In the genomic region with DNA sequence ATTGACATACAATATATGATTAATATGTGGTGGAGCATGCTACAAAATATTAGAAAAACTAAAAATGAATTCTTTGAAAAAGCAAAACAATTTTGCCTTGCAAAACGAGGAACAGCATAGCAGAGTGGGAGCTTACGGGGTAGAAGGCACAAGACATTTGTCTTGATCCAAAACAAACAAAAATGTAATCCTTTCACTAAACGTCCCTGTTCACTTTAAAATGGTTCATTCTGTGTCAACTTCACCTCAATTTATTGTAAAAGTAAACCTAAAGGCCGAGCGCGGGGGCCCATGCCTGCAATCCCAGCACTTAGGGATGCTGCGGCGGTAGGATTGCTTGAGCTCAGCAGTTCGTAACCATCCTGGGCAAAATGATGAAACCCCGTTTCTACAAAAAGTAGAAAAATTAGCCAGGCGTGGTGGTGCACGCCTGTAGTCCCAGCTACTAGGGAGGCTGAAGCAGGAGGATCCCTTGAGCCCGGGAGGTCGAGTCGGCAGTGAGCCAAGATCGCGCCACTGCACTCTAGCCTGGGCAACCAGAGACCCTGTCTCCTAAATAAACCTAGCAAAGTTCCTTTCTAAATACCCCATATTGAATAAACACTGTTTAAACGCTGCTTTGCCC, we compare ENCODE assay signal across 9 cellular contexts. TPM values are rescaled to one million over a fixed set of nuclear protein-coding genes. Genes with fewer than 3 reads are reported as not detected.
DNase-seq lines count a peak whose midpoint lies in the region; ATAC-seq and TF ChIP-seq lines count a peak whose summit lies in the region.
"Had no signal": no experiment of that assay in that cellular context is flagged by ENCODE, and none has a peak within 500 bp of the region (broad histone marks: within the 10 kb centered on the region; RNA-seq: fewer than 3 reads in every experiment).

No MANE protein-coding gene starts in this region.

- peaks cover 29 to 49% (median 44%) of the 10 kb centered on the region in 10 experiments for H3K4me1 ChIP-seq in BLaER1 treated with 17β-estradiol and CSF1 and Interleukin-3, amounts not matched to agents 10 nM and 100 nM
- H3K4me1 ChIP-seq in Loucy (ENCODE audit: insufficient read depth, low read length, poor library complexity, severe bottlenecking) (peaks cover 31% of the 10 kb centered on the region), colonic mucosa (peaks cover 7% of the 10 kb centered on the region)

- peak overlapping the region; percentile 67 to 93 (median 88) for H3K4me2 ChIP-seq in BLaER1 treated with 17β-estradiol and CSF1 and Interleukin-3, amounts not matched to agents 10 nM and 100 nM
- peak overlapping the region; percentile 89 for H3K4me2 ChIP-seq in Loucy (ENCODE audit: low read depth, low read length, poor library complexity, severe bottlenecking)

- peaks cover 17% of the 10 kb centered on the region for H3K36me3 Mint-ChIP-seq in nephron (ENCODE audit: low read depth)

- DNase-seq in colonic mucosa (peak; percentile 32), HK-2 (ENCODE audit: unreplicated experiment) (no peak), GM20000 (ENCODE audit: low spot score) (no peak)
- DNase-seq: activated CD4-positive, CD25-positive, alpha-beta regulatory T cell treated with anti-CD3 and anti-CD28 coated beads, Interleukin-2, amount 50 U/mL, for 72 hours had no signal

- peaks cover 54% of the 10 kb centered on the region for H3K79me2 ChIP-seq in Loucy (ENCODE audit: insufficient read depth, low read length)

- peaks cover 0 to 20% (median 17%) of the 10 kb centered on the region in 11 experiments; a peak in 19 of 22 replicates for H3K9me3 ChIP-seq in BLaER1 treated with 17β-estradiol and CSF1 and Interleukin-3, amounts not matched to agents 10 nM and 100 nM (replicated peaks in 1 of 11)
- H3K9me3 ChIP-seq in Loucy (ENCODE audit: insufficient read depth, low read depth, low read length) (no peaks in the 10 kb centered on the region), colonic mucosa (no peaks in the 10 kb centered on the region)

- peaks cover 11 to 42% (median 25%) of the 10 kb centered on the region in 11 experiments for H3K36me3 ChIP-seq in BLaER1 treated with 17β-estradiol and CSF1 and Interleukin-3, amounts not matched to agents 10 nM and 100 nM
- H3K36me3 ChIP-seq in Loucy (ENCODE audit: insufficient read depth, low read length) (no peaks in the 10 kb centered on the region), colonic mucosa (no peaks in the 10 kb centered on the region)

- H3K9ac ChIP-seq in BLaER1 treated with 17β-estradiol and CSF1 and Interleukin-3, amounts not matched to agents 10 nM and 100 nM, result peak overlapping the region; percentile 97 to 100 (median 98)
- peak overlapping the region; percentile 84 for H3K9ac ChIP-seq in Loucy (ENCODE audit: low read depth, low read length, poor library complexity, severe bottlenecking)
- peak overlapping the region; percentile 98 for H3K9ac ChIP-seq in colonic mucosa (ENCODE audit: low read depth in 2 of 2, low read length in 2 of 2)

- no peaks in the 10 kb centered on the region for H3K9me3 Mint-ChIP-seq in nephron

- peak overlapping the region; percentile 76 to 88 (median 82) for H3K4me3 ChIP-seq in BLaER1 treated with 17β-estradiol and CSF1 and Interleukin-3, amounts not matched to agents 10 nM and 100 nM
- H3K4me3 ChIP-seq in Loucy (ENCODE audit: low read length, poor library complexity, severe bottlenecking) (peak overlapping the region; percentile 84), colonic mucosa (peak overlapping the region; percentile 66)

- ATAC-seq in GM19467 (IDR thresholded peaks at IDR 0.05; ENCODE audit: unreplicated experiment), result no peak
- ATAC-seq in HG03521 (IDR thresholded peaks at IDR 0.05; ENCODE audit: unreplicated experiment), result no peak

- intact Hi-C loops in colonic mucosa (cut with DNase I), result no loop called here

- no peak overlapping the region for H2AFZ ChIP-seq in Loucy (ENCODE audit: low read length)

- peaks cover 38% of the 10 kb centered on the region for H3K4me1 Mint-ChIP-seq in nephron

- no peaks in the 10 kb centered on the region for H3F3A ChIP-seq in Loucy (ENCODE audit: low read depth)

- no peaks in the 10 kb centered on the region for H3K27me3 ChIP-seq in BLaER1 treated with 17β-estradiol and CSF1 and Interleukin-3, amounts not matched to agents 10 nM and 100 nM
- no peaks in the 10 kb centered on the region for H3K27me3 ChIP-seq in Loucy (ENCODE audit: insufficient read depth, low read length, poor library complexity, severe bottlenecking)
- no peaks in the 10 kb centered on the region for H3K27me3 ChIP-seq in colonic mucosa

- H3K27ac Mint-ChIP-seq in nephron, result peak overlapping the region; percentile 99 to 100 (median 99)

- peak overlapping the region; percentile 98 to 100 (median 99) for H3K27ac ChIP-seq in BLaER1 treated with 17β-estradiol and CSF1 and Interleukin-3, amounts not matched to agents 10 nM and 100 nM
- H3K27ac ChIP-seq in colonic mucosa, result peak overlapping the region; percentile 99

- no peaks in the 10 kb centered on the region for H3K9me2 ChIP-seq in Loucy (replicated peaks; ENCODE audit: low read depth, low read length)

- no peaks in the 10 kb centered on the region for H3K27me3 Mint-ChIP-seq in nephron (ENCODE audit: low read depth)

- H4K20me1 ChIP-seq in BLaER1 treated with 17β-estradiol and CSF1 and Interleukin-3, amounts not matched to agents 10 nM and 100 nM, result peaks cover 0 to 6% (median 0%) of the 10 kb centered on the region in 11 experiments; a peak in 3 of 22 replicates
- H4K20me1 ChIP-seq in Loucy (ENCODE audit: insufficient read depth, low read length, poor library complexity, severe bottlenecking), result peaks cover 14% of the 10 kb centered on the region

- no peak for TF ChIP-seq CTCF in Loucy (conservative IDR thresholded peaks at IDR 0.05; ENCODE audit: low read length)
- TF ChIP-seq CTCF in colonic mucosa (IDR thresholded peaks at IDR 0.05), result no peak
- TF ChIP-seq CTCF in nephron (IDR thresholded peaks at IDR 0.05; ENCODE audit: unreplicated experiment in 3 of 3), result no peak
- no peak for TF ChIP-seq CTCF in GM20000 (IDR thresholded peaks at IDR 0.05; ENCODE audit: extremely low read depth, missing control alignments)

- H3K4me3 Mint-ChIP-seq in nephron, result peak overlapping the region; percentile 85 to 96 (median 92)

RNA-seq across cellular contexts. Expression of gene PRDM10, which starts 2.0 kb away (rescaled TPM):
- 10 to 100 TPM; 11.0 to 18.3 TPM for total RNA-seq in colonic mucosa
